8 cellular contexts compared by ENCODE assay signal in genomic region chr11:18394300-18394927, GRCh38. TPM values are rescaled to one million over a fixed set of nuclear protein-coding genes. Genes with fewer than 3 reads are reported as not detected.
DNase-seq lines count a peak whose midpoint lies in the region; ATAC-seq, FAIRE-seq and TF ChIP-seq lines count a peak whose summit lies in the region.

Gene LDHA, plus strand, starts transcription at chr11:18394563. Its CDS starts 2,280 bp downstream, at chr11:18396843.

- ATAC-seq in RWPE2 (ENCODE audit: low read depth) = peak; percentile 77
- ATAC-seq in natural killer cell treated with Interleukin-12 subunit alpha and Interleukin-12 subunit beta and Interleukin-15 and Interleukin-18, amount 100 ng/mL, for 72 hours = peak; percentile 88 to 91

- H3K27ac Mint-ChIP-seq in activated T-helper 2 cell treated with anti-CD3 and anti-CD28 coated beads, Interferon-gamma antibody, Interleukin-2, Interleukin-4, amounts not matched to agents 10 μg/mL and 5 μg/mL and 100 μg/mL, durations not matched to agents 14 hours and 24 hours and 36 hours = peak within 1 kb of the TSS; percentile 95
- peak within 1 kb of the TSS; percentile 98 for H3K27ac Mint-ChIP-seq in natural killer cell treated with Interleukin-12 subunit alpha and Interleukin-12 subunit beta and Interleukin-15 and Interleukin-18, amount 100 ng/mL, for 72 hours

- H3K4me3 ChIP-seq in Loucy (ENCODE audit: low read length, poor library complexity, severe bottlenecking) (peak within 1 kb of the TSS; percentile 94), RWPE2 (ENCODE audit: severe bottlenecking) (peak within 1 kb of the TSS; percentile 75)

- DNase-seq in EL (peak; percentile 96), H54 (ENCODE audit: insufficient read length, low spot score) (peak; percentile 87), RWPE2 (ENCODE audit: low spot score) (peak; percentile 98), fibroblast of peridontal ligament (ENCODE audit: extremely low read depth) (peak; percentile 93)
- peak; percentile 97 for DNase-seq in activated T-helper 2 cell treated with anti-CD3 and anti-CD28 coated beads, Interferon-gamma antibody, Interleukin-2, Interleukin-4, amounts not matched to agents 10 μg/mL and 5 μg/mL and 100 μg/mL, durations not matched to agents 14 hours and 24 hours and 36 hours (ENCODE audit: low spot score)
- peak; percentile 99 for DNase-seq in natural killer cell treated with Interleukin-12 subunit alpha and Interleukin-12 subunit beta and Interleukin-15 and Interleukin-18, amount 100 ng/mL, for 72 hours (ENCODE audit: low spot score)
- peak; percentile 99 for DNase-seq in stimulated activated naive CD4-positive, alpha-beta T cell treated with Interleukin-2 at 50 U/mL for 16 hours (lab: John Stamatoyannopoulos, UW)

- no peaks in the 10 kb centered on the region for H3K9me3 ChIP-seq in Loucy (ENCODE audit: insufficient read depth, low read depth, low read length)
- H3K9me3 ChIP-seq in RWPE2 (ENCODE audit: severe bottlenecking) = no peaks in the 10 kb centered on the region

- peak within 1 kb of the TSS; percentile 97 for H3K4me3 Mint-ChIP-seq in activated T-helper 2 cell treated with anti-CD3 and anti-CD28 coated beads, Interferon-gamma antibody, Interleukin-2, Interleukin-4, amounts not matched to agents 10 μg/mL and 5 μg/mL and 100 μg/mL, durations not matched to agents 14 hours and 24 hours and 36 hours (ENCODE audit: low read depth)
- peak within 1 kb of the TSS; percentile 89 for H3K4me3 Mint-ChIP-seq in natural killer cell treated with Interleukin-12 subunit alpha and Interleukin-12 subunit beta and Interleukin-15 and Interleukin-18, amount 100 ng/mL, for 72 hours

- H3K4me1 ChIP-seq in Loucy (ENCODE audit: insufficient read depth, low read length, poor library complexity, severe bottlenecking) (peaks cover 43% of the 10 kb centered on the region), RWPE2 (ENCODE audit: insufficient read depth, poor library complexity, severe bottlenecking) (peaks cover 16% of the 10 kb centered on the region)

- H3K9ac ChIP-seq in Loucy (ENCODE audit: low read depth, low read length, poor library complexity, severe bottlenecking) = peak within 1 kb of the TSS; percentile 100

- TF ChIP-seq POLR2A in H54 (IDR thresholded peaks at IDR 0.05; ENCODE audit: low read depth, low read length) = peak; percentile 100

- H3K9me2 ChIP-seq in Loucy (replicated peaks; ENCODE audit: low read depth, low read length) = no peaks in the 10 kb centered on the region

- H3F3A ChIP-seq in Loucy (ENCODE audit: low read depth) = peaks cover 5% of the 10 kb centered on the region; the same call in 1 of the 2 replicates

- peaks cover 42% of the 10 kb centered on the region for H3K4me1 Mint-ChIP-seq in activated T-helper 2 cell treated with anti-CD3 and anti-CD28 coated beads, Interferon-gamma antibody, Interleukin-2, Interleukin-4, amounts not matched to agents 10 μg/mL and 5 μg/mL and 100 μg/mL, durations not matched to agents 14 hours and 24 hours and 36 hours (ENCODE audit: low read depth)
- H3K4me1 Mint-ChIP-seq in natural killer cell treated with Interleukin-12 subunit alpha and Interleukin-12 subunit beta and Interleukin-15 and Interleukin-18, amount 100 ng/mL, for 72 hours (ENCODE audit: low read depth in 2 of 2) = peaks cover 26 to 35% of the 10 kb centered on the region in 2 donors

- H3K36me3 Mint-ChIP-seq in activated T-helper 2 cell treated with anti-CD3 and anti-CD28 coated beads, Interferon-gamma antibody, Interleukin-2, Interleukin-4, amounts not matched to agents 10 μg/mL and 5 μg/mL and 100 μg/mL, durations not matched to agents 14 hours and 24 hours and 36 hours (ENCODE audit: low read depth) = peaks cover 49% of the 10 kb centered on the region
- peaks cover 17% of the 10 kb centered on the region for H3K36me3 Mint-ChIP-seq in natural killer cell treated with Interleukin-12 subunit alpha and Interleukin-12 subunit beta and Interleukin-15 and Interleukin-18, amount 100 ng/mL, for 72 hours

- intact Hi-C loops in activated T-helper 2 cell treated with anti-CD3 and anti-CD28 coated beads, Interferon-gamma antibody, Interleukin-2, Interleukin-4, amounts not matched to agents 10 μg/mL and 5 μg/mL and 100 μg/mL, durations not matched to agents 14 hours and 24 hours and 36 hours (cut with micrococcal nuclease) = loop anchor here (1.0 kb wide), 2 partner anchors 10 to 132 kb away; partner anchors contain the start of gene TSG101

- H3K36me3 ChIP-seq in Loucy (ENCODE audit: insufficient read depth, low read length) (peaks cover 35% of the 10 kb centered on the region), RWPE2 (ENCODE audit: low read depth) (peaks cover 41% of the 10 kb centered on the region)

- peak within 1 kb of the TSS; percentile 65 for H2AFZ ChIP-seq in Loucy (ENCODE audit: low read length)

- no peaks in the 10 kb centered on the region for H3K27me3 Mint-ChIP-seq in activated T-helper 2 cell treated with anti-CD3 and anti-CD28 coated beads, Interferon-gamma antibody, Interleukin-2, Interleukin-4, amounts not matched to agents 10 μg/mL and 5 μg/mL and 100 μg/mL, durations not matched to agents 14 hours and 24 hours and 36 hours (ENCODE audit: low read depth)
- H3K27me3 Mint-ChIP-seq in natural killer cell treated with Interleukin-12 subunit alpha and Interleukin-12 subunit beta and Interleukin-15 and Interleukin-18, amount 100 ng/mL, for 72 hours = no peaks in the 10 kb centered on the region

- H3K9me3 Mint-ChIP-seq in activated T-helper 2 cell treated with anti-CD3 and anti-CD28 coated beads, Interferon-gamma antibody, Interleukin-2, Interleukin-4, amounts not matched to agents 10 μg/mL and 5 μg/mL and 100 μg/mL, durations not matched to agents 14 hours and 24 hours and 36 hours = no peaks in the 10 kb centered on the region
- H3K9me3 Mint-ChIP-seq in natural killer cell treated with Interleukin-12 subunit alpha and Interleukin-12 subunit beta and Interleukin-15 and Interleukin-18, amount 100 ng/mL, for 72 hours = no peaks in the 10 kb centered on the region

- FAIRE-seq in H54 (lab: Jason Lieb, UNC) = no peak

- peak within 1 kb of the TSS; percentile 96 for H3K27ac ChIP-seq in RWPE2 (ENCODE audit: poor library complexity, severe bottlenecking)

- peak within 1 kb of the TSS; percentile 88 for H3K4me2 ChIP-seq in Loucy (ENCODE audit: low read depth, low read length, poor library complexity, severe bottlenecking)

- H3K27me3 ChIP-seq in Loucy (ENCODE audit: insufficient read depth, low read length, poor library complexity, severe bottlenecking) (peaks cover 13% of the 10 kb centered on the region), RWPE2 (ENCODE audit: insufficient read depth, poor library complexity, severe bottlenecking) (no peaks in the 10 kb centered on the region)

- peaks cover 63% of the 10 kb centered on the region for H3K79me2 ChIP-seq in Loucy (ENCODE audit: insufficient read depth, low read length)

- TF ChIP-seq CTCF in Loucy (conservative IDR thresholded peaks at IDR 0.05; ENCODE audit: low read length) = no peak
- TF ChIP-seq CTCF in RWPE2 (IDR thresholded peaks at IDR 0.05; ENCODE audit: poor library complexity, severe bottlenecking) = no peak

- H4K20me1 ChIP-seq in Loucy (ENCODE audit: insufficient read depth, low read length, poor library complexity, severe bottlenecking) = peaks cover 46% of the 10 kb centered on the region

RNA-seq across cellular contexts. Expression of gene LDHA, which starts in this region (rescaled TPM):
- 1,864 and 1,905 TPM in 2 replicates for total RNA-seq in activated T-helper 2 cell treated with anti-CD3 and anti-CD28 coated beads, Interferon-gamma antibody, Interleukin-2, Interleukin-4, amounts not matched to agents 10 μg/mL and 5 μg/mL and 100 μg/mL, durations not matched to agents 14 hours and 24 hours and 36 hours
- total RNA-seq in natural killer cell treated with Interleukin-12 subunit alpha and Interleukin-12 subunit beta and Interleukin-15 and Interleukin-18, amount 100 ng/mL, for 72 hours = 1,000 to 10,000 TPM in 1 of 2 donors, 100 to 1,000 TPM in 1; 958 to 1,144 TPM

Comparison
In these comparisons a context has a peak if more than half of its experiments do, and no peak if none do; other contexts are left out.
1. Peak in every context shown above with its lines: DNase-seq, ATAC-seq, H3K4me3 ChIP-seq and H3K27ac ChIP-seq.